Comparison of ENCODE assay signal across 8 cellular contexts in genomic region chr9:136050706-136051567, GRCh38.
DNase-seq lines count a peak whose midpoint lies in the region; ATAC-seq and TF ChIP-seq lines count a peak whose summit lies in the region.

No MANE protein-coding gene starts in this region.

- in situ Hi-C loops in T47D (cut with HindIII; ENCODE audit: low pct_unique_long_range_greater_than_20kb, low sequenced_read_pairs), result no loop called here

- peak overlapping the region; percentile 98 for H3K27ac ChIP-seq in substantia nigra (ENCODE audit: low read depth, low read length, poor library complexity, severe bottlenecking)

- ATAC-seq in HG02938 (IDR thresholded peaks at IDR 0.05; ENCODE audit: unreplicated experiment) (no peak), HG03175 (IDR thresholded peaks at IDR 0.05; ENCODE audit: unreplicated experiment) (no peak), HG02588 (IDR thresholded peaks at IDR 0.05; ENCODE audit: unreplicated experiment) (no peak)

- CTCF ChIA-PET in HEK293T (lab: Yijun Ruan, JAX), result no interaction called here

- POLR2A ChIA-PET in HEK293T (lab: Yijun Ruan, JAX), result no interaction called here

- DNase-seq in HEK293T (ENCODE audit: extremely low spot score), result peak; percentile 28
- peak; percentile 35 to 54 for DNase-seq in T47D (ENCODE audit: low read depth in 1 of 2, low spot score in 1 of 2)
- DNase-seq in kidney glomerular epithelial cell (lab: John Stamatoyannopoulos, UW), result peak; percentile 4
- peak in 12 of 49 donors; percentile 32 to 88 (median 64) for DNase-seq in substantia nigra (lab: John Stamatoyannopoulos, UW)
- DNase-seq in SHP77 (lab: John Stamatoyannopoulos, UW), result no peak

TF ChIP-seq in HEK293T, 16 proteins besides CTCF, POLR2A, EP300 and RAD21:
- TF ChIP-seq NFRKB (IDR thresholded peaks at IDR 0.05), result no peak
- no peak for TF ChIP-seq TARDBP (IDR thresholded peaks at IDR 0.05)
- no peak for TF ChIP-seq ZNF384 (IDR thresholded peaks at IDR 0.05)
- no peak for TF ChIP-seq HDGF (IDR thresholded peaks at IDR 0.05; ENCODE audit: borderline replicate concordance)
TF ChIP-seq in HEK293T: peak in this region for 0.

Comparison
In these comparisons a context has a peak if more than half of its experiments do, and no peak if none do; other contexts are left out.
1. DNase-seq: peak in HEK293T (single experiment), T47D (2 of 2) and kidney glomerular epithelial cell (single experiment); none in SHP77 (0 of 2).